Comparison of ENCODE assay signal across 8 cellular contexts in genomic region chr5:55307383-55308253, GRCh38.
DNase-seq lines count a peak whose midpoint lies in the region; ATAC-seq and TF ChIP-seq lines count a peak whose summit lies in the region.

DHX29 (minus strand) TSS chr5:55307694; CDS start chr5:55307573, 121 bp downstream.
MTREX (plus strand) TSS chr5:55307989; CDS start chr5:55308014, 25 bp downstream.

- TF ChIP-seq CTCF in OCI-LY3 (IDR thresholded peaks at IDR 0.05; ENCODE audit: low read depth, low read length) (no peak), epithelial cell of esophagus (IDR thresholded peaks at IDR 0.05; ENCODE audit: insufficient read depth, low read depth, low read length, missing control alignments) (no peak)

- peak; percentile 81 for DNase-seq in DMS 273 treated with DMSO at 0.1 percent for 48 hours (lab: John Stamatoyannopoulos, UW)
- peak; percentile 64 for DNase-seq in HuH-7.5 (ENCODE audit: low spot score)
- DNase-seq in activated CD8-positive, alpha-beta memory T cell treated with anti-CD3 and anti-CD28 coated beads, Interleukin-2, amount 50 U/mL, for 48 hours, result peak; percentile 94
- peak; percentile 92 for DNase-seq in epithelial cell of esophagus (ENCODE audit: low read depth)
- peak; percentile 87 for DNase-seq in middle frontal gyrus (ENCODE audit: extremely low spot score, low spot score)
- DNase-seq in stimulated activated CD8-positive, alpha-beta memory T cell treated with anti-CD3 and anti-CD28 coated beads, Interleukin-2, amount 100 ng/mL, for 48 hours (ENCODE audit: low read depth in 2 of 2), result peak; percentile 80

- peak; percentile 96 for ATAC-seq in GM21528 (IDR thresholded peaks at IDR 0.05; ENCODE audit: low FRiP score, unreplicated experiment)

- peak within 1 kb of the TSS; percentile 97 for H3K9ac ChIP-seq in OCI-LY3 (ENCODE audit: low read length)

- peak within 1 kb of the TSS; percentile 99 for H2AFZ ChIP-seq in OCI-LY3 (ENCODE audit: low read depth, low read length)

- peaks cover 23% of the 10 kb centered on the region for H4K20me1 ChIP-seq in OCI-LY3 (ENCODE audit: insufficient read depth, low read length)

- peaks cover 29% of the 10 kb centered on the region for H3K36me3 ChIP-seq in OCI-LY3 (replicated peaks; ENCODE audit: low read depth, low read length)

- H3K27ac ChIP-seq in OCI-LY3 (ENCODE audit: low read length), result peak within 1 kb of the TSS; percentile 65

- peak within 1 kb of the TSS; percentile 95 for H3K4me2 ChIP-seq in OCI-LY3 (ENCODE audit: low read length)

- H3K4me3 ChIP-seq in OCI-LY3 (ENCODE audit: low read length) (peak within 1 kb of the TSS; percentile 94), epithelial cell of esophagus (ENCODE audit: low read length) (peak within 1 kb of the TSS; percentile 96)

- peaks cover 38% of the 10 kb centered on the region for H3K4me1 ChIP-seq in OCI-LY3 (ENCODE audit: low read length)

- H3K79me2 ChIP-seq in OCI-LY3 (ENCODE audit: low read length), result peaks cover 93% of the 10 kb centered on the region

- H3K27me3 ChIP-seq in OCI-LY3 (ENCODE audit: low read depth, low read length), result no peaks in the 10 kb centered on the region

- H3K9me3 ChIP-seq in OCI-LY3 (ENCODE audit: insufficient read depth, low read length), result 0 out of 2 replicates have a peak, but pooled peaks cover 4% of the 10 kb centered on the region

Comparison
In these comparisons a context has a peak if more than half of its experiments do, and no peak if none do; other contexts are left out.
1. Peak in every context shown above with its lines: DNase-seq, ATAC-seq, H3K4me3 ChIP-seq and H3K27ac ChIP-seq.